8 cellular contexts compared by ENCODE assay signal in genomic region chr12:17992002-17992656, GRCh38.
DNase-seq lines count a peak whose midpoint lies in the region; ATAC-seq, FAIRE-seq and TF ChIP-seq lines count a peak whose summit lies in the region.

No MANE protein-coding gene starts in this region.

- no peak overlapping the region for H2BK5ac ChIP-seq in mesenchymal stem cell (ENCODE audit: low read depth, low read length, poor library complexity, severe bottlenecking)

- H3K9me3 ChIP-seq in mesenchymal stem cell (ENCODE audit: control insufficient read depth, low read length): no peaks in the 10 kb centered on the region

- H3K4me2 ChIP-seq in mesenchymal stem cell (ENCODE audit: low read length, poor library complexity, severe bottlenecking): no peak overlapping the region

- H3K4me3 ChIP-seq in bronchial epithelial cell (ENCODE audit: low read depth, low read length) (no peak overlapping the region), mesenchymal stem cell (ENCODE audit: insufficient read depth in 1 of 2, low read depth in 1 of 2, low read length in 2 of 2) (no peak overlapping the region)

- H3K36me3 ChIP-seq in bronchial epithelial cell (ENCODE audit: control insufficient read depth, insufficient read depth, low read length): no peaks in the 10 kb centered on the region
- no peaks in the 10 kb centered on the region for H3K36me3 ChIP-seq in mesenchymal stem cell (ENCODE audit: control insufficient read depth in 1 of 2, insufficient read depth in 2 of 2, low read depth in 1 of 2, low read length in 2 of 2)

- no peaks in the 10 kb centered on the region for H3K36me3 Mint-ChIP-seq in stimulated activated memory B cell treated with anti-CD40 and anti-IgM and Interleukin-4, amounts not matched to agents 10 μg/mL and 1 μg/mL and 100 μg/mL, for 72 hours

- no peaks in the 10 kb centered on the region for H3K79me1 ChIP-seq in mesenchymal stem cell (replicated peaks; ENCODE audit: low read length, poor library complexity, severe bottlenecking)

- POLR2A ChIA-PET in GM10248 (lab: Yijun Ruan, JAX): no interaction called here

- H3K23ac ChIP-seq in mesenchymal stem cell (ENCODE audit: low read length in 2 of 2): no peak overlapping the region

- H3K4ac ChIP-seq in mesenchymal stem cell (ENCODE audit: low read depth in 1 of 2, low read length in 2 of 2): no peak overlapping the region

- no peaks in the 10 kb centered on the region for H3K27me3 Mint-ChIP-seq in stimulated activated memory B cell treated with anti-CD40 and anti-IgM and Interleukin-4, amounts not matched to agents 10 μg/mL and 1 μg/mL and 100 μg/mL, for 72 hours

- WGBS in mesenchymal stem cell: 40% methylated on average over 4 of the region's 6 CpGs

- no peak overlapping the region for H2BK15ac ChIP-seq in mesenchymal stem cell (ENCODE audit: low read depth, poor library complexity, severe bottlenecking)

- H3K4me1 ChIP-seq in mesenchymal stem cell (ENCODE audit: control insufficient read depth, insufficient read depth, low read depth, low read length): no peaks in the 10 kb centered on the region

- CTCF ChIA-PET in GM10248 (lab: Yijun Ruan, JAX): interaction anchor here (0.8 to 3.8 kb wide), 13 partner anchors 9 to 1053 kb away, joined by 3 to 25 read pairs (median 3); no protein-coding TSS in a partner anchor

- DNase-seq in GM10248 (ENCODE audit: extremely low spot score) (peak; percentile 21), GM20000 (ENCODE audit: low spot score) (peak; percentile 25), NCI-H748 treated with DMSO at 0.1 percent for 48 hours (lab: John Stamatoyannopoulos, UW) (peak; percentile 59), bronchial epithelial cell (ENCODE audit: low read depth) (peak; percentile 39), mesenchymal stem cell (peak; percentile 30), SHP77 treated with DMSO at 0.1 percent for 48 hours (lab: John Stamatoyannopoulos, UW) (no peak)

- no peak overlapping the region for H2BK12ac ChIP-seq in mesenchymal stem cell (ENCODE audit: low read length in 2 of 2)

- H3K9ac ChIP-seq in mesenchymal stem cell (ENCODE audit: low read length): no peak overlapping the region

- H4K91ac ChIP-seq in mesenchymal stem cell (ENCODE audit: low read length): no peak overlapping the region

- FAIRE-seq in bronchial epithelial cell (lab: Jason Lieb, UNC): no peak

- H2BK120ac ChIP-seq in mesenchymal stem cell (ENCODE audit: low read depth, low read length): no peak overlapping the region

- peak; percentile 88 for ATAC-seq in HG03442 (IDR thresholded peaks at IDR 0.05; ENCODE audit: unreplicated experiment)
- ATAC-seq in stimulated activated memory B cell treated with anti-CD40 and anti-IgM and Interleukin-4, amounts not matched to agents 10 μg/mL and 1 μg/mL and 100 μg/mL, for 72 hours: no peak

- H3K9me3 Mint-ChIP-seq in stimulated activated memory B cell treated with anti-CD40 and anti-IgM and Interleukin-4, amounts not matched to agents 10 μg/mL and 1 μg/mL and 100 μg/mL, for 72 hours: no peaks in the 10 kb centered on the region

- no peak overlapping the region for H3K4me3 Mint-ChIP-seq in stimulated activated memory B cell treated with anti-CD40 and anti-IgM and Interleukin-4, amounts not matched to agents 10 μg/mL and 1 μg/mL and 100 μg/mL, for 72 hours

- peak; percentile 71 for TF ChIP-seq CTCF in GM10248 (IDR thresholded peaks at IDR 0.05; ENCODE audit: control extremely low read depth, extremely low read depth, low read depth, missing control alignments)
- peak; percentile 53 for TF ChIP-seq CTCF in GM20000 (IDR thresholded peaks at IDR 0.05; ENCODE audit: extremely low read depth, missing control alignments)
- TF ChIP-seq CTCF in bronchial epithelial cell (IDR thresholded peaks at IDR 0.05; ENCODE audit: insufficient read depth, low read length, severe bottlenecking): peak; percentile 65

- H3K27ac Mint-ChIP-seq in stimulated activated memory B cell treated with anti-CD40 and anti-IgM and Interleukin-4, amounts not matched to agents 10 μg/mL and 1 μg/mL and 100 μg/mL, for 72 hours: no peak overlapping the region

- H3K27me3 ChIP-seq in bronchial epithelial cell (ENCODE audit: control insufficient read depth, insufficient read depth, low read length) (no peaks in the 10 kb centered on the region), mesenchymal stem cell (ENCODE audit: control insufficient read depth in 1 of 2, insufficient read depth in 1 of 2, low read length in 2 of 2) (no peaks in the 10 kb centered on the region)

- no peak overlapping the region for H3K27ac ChIP-seq in mesenchymal stem cell (ENCODE audit: low read length, poor library complexity, severe bottlenecking)

- H4K8ac ChIP-seq in mesenchymal stem cell (ENCODE audit: low read length): no peak overlapping the region

- H2AFZ ChIP-seq in mesenchymal stem cell (ENCODE audit: low read depth, low read length): no peak overlapping the region

- H2AK5ac ChIP-seq in mesenchymal stem cell (ENCODE audit: low read length, severe bottlenecking): no peak overlapping the region

- H3K18ac ChIP-seq in mesenchymal stem cell (ENCODE audit: low read depth in 1 of 2, low read length in 2 of 2): no peak overlapping the region

- no peak overlapping the region for H3K14ac ChIP-seq in mesenchymal stem cell (ENCODE audit: low read length in 2 of 2)

- H3K4me1 Mint-ChIP-seq in stimulated activated memory B cell treated with anti-CD40 and anti-IgM and Interleukin-4, amounts not matched to agents 10 μg/mL and 1 μg/mL and 100 μg/mL, for 72 hours: no peaks in the 10 kb centered on the region
